Comparison of ENCODE assay signal across 8 cellular contexts in the genomic region with DNA sequence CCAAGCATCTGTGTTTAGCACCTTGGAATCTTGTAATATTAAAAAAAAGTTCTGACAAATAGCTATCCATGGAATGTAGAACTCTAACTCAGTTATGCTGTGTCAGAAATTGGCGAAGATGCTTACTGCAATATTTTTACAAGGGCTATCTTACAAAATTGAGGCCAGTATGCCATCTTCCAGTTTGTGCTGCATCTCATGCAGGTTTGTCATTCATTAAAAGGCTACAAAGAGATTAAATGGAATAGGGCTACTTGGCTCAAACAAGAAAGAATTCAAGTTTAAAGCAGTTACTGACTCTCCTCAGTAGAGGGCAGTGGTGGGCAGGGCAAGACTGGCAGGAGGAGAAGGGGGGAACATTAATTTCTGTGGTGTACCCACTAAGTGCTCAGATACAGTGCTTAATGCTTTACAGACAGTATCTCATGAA.
DNase-seq lines count a peak whose midpoint lies in the region; ATAC-seq and TF ChIP-seq lines count a peak whose summit lies in the region.

No MANE protein-coding gene starts in this region.

- peak; percentile 14 for DNase-seq in Daoy (ENCODE audit: low read depth)
- DNase-seq in breast epithelium (ENCODE audit: low spot score in 2 of 2): no peak
- DNase-seq in UCSD-AML1 (lab: John Stamatoyannopoulos, UW; ENCODE audit: unreplicated experiment): no peak
- DNase-seq in SHP77 (lab: John Stamatoyannopoulos, UW): no peak
- no peak for DNase-seq in omental fat pad (ENCODE audit: low spot score)
- DNase-seq in GF-D8 (lab: John Stamatoyannopoulos, UW): no peak

- H3K27me3 ChIP-seq in KMS-11 (ENCODE audit: insufficient read depth, low read depth): no peaks in the 10 kb centered on the region
- peaks cover 0 to 34% of the 10 kb centered on the region in 2 donors for H3K27me3 ChIP-seq in breast epithelium

- H3K27ac ChIP-seq in KMS-11: no peak overlapping the region
- no peak overlapping the region for H3K27ac ChIP-seq in breast epithelium

- H3K36me3 Mint-ChIP-seq in nephron (ENCODE audit: low read depth): peaks cover 6% of the 10 kb centered on the region

- ATAC-seq in omental fat pad (ENCODE audit: low FRiP score): no peak

- intact Hi-C loops in breast epithelium (cut with DNase I; ENCODE audit: low total_unique reads): loop anchor here (5.0 kb wide), 1 partner anchor 1630 kb away; no protein-coding TSS in a partner anchor

- no peaks in the 10 kb centered on the region for H3K79me2 ChIP-seq in KMS-11 (ENCODE audit: insufficient read depth, low read depth)

- H3K4me1 ChIP-seq in KMS-11 (ENCODE audit: low read depth, poor library complexity, severe bottlenecking) (no peaks in the 10 kb centered on the region), breast epithelium (no peaks in the 10 kb centered on the region)

- no peak overlapping the region for H3K27ac Mint-ChIP-seq in nephron

- peaks cover 10% of the 10 kb centered on the region for H3K4me1 Mint-ChIP-seq in nephron

- TF ChIP-seq POLR2A in breast epithelium (IDR thresholded peaks at IDR 0.05): no peak

- H3K36me3 ChIP-seq in KMS-11 (ENCODE audit: insufficient read depth) (no peaks in the 10 kb centered on the region), breast epithelium (no peaks in the 10 kb centered on the region)

- H4K20me1 ChIP-seq in KMS-11 (ENCODE audit: insufficient read depth): no peaks in the 10 kb centered on the region

- TF ChIP-seq CTCF in KMS-11 (conservative IDR thresholded peaks at IDR 0.05; ENCODE audit: low read depth, low read length) (peak; percentile 75), breast epithelium (IDR thresholded peaks at IDR 0.05) (peak in 2 of 3 donors; percentile 30 to 46), nephron (IDR thresholded peaks at IDR 0.05; ENCODE audit: unreplicated experiment in 3 of 3) (peak; percentile 58 to 73 (median 66)), omental fat pad (IDR thresholded peaks at IDR 0.05) (no peak)

- peaks cover 7% of the 10 kb centered on the region for H3K9me3 Mint-ChIP-seq in nephron

- no peak overlapping the region for H2AFZ ChIP-seq in KMS-11 (ENCODE audit: low read depth)

- H3K9ac ChIP-seq in KMS-11: no peak overlapping the region

- no peak overlapping the region for H3K4me2 ChIP-seq in KMS-11

- H3K4me3 ChIP-seq in KMS-11 (IDR thresholded peaks at IDR 0.05; ENCODE audit: insufficient read depth, low read depth, low read length): no peak overlapping the region
- no peak overlapping the region for H3K4me3 ChIP-seq in breast epithelium

- H3K9me3 ChIP-seq in breast epithelium: no peaks in the 10 kb centered on the region

- no peaks in the 10 kb centered on the region for H3K27me3 Mint-ChIP-seq in nephron (ENCODE audit: low read depth)

- H3K4me3 Mint-ChIP-seq in nephron: no peak overlapping the region

Comparison
In these comparisons a context has a peak if more than half of its experiments do, and no peak if none do; other contexts are left out.
1. CTCF ChIP-seq: peak in KMS-11 (single experiment), breast epithelium (2 of 3) and nephron (3 of 3); none in omental fat pad (0 of 3).